In the genomic region with DNA sequence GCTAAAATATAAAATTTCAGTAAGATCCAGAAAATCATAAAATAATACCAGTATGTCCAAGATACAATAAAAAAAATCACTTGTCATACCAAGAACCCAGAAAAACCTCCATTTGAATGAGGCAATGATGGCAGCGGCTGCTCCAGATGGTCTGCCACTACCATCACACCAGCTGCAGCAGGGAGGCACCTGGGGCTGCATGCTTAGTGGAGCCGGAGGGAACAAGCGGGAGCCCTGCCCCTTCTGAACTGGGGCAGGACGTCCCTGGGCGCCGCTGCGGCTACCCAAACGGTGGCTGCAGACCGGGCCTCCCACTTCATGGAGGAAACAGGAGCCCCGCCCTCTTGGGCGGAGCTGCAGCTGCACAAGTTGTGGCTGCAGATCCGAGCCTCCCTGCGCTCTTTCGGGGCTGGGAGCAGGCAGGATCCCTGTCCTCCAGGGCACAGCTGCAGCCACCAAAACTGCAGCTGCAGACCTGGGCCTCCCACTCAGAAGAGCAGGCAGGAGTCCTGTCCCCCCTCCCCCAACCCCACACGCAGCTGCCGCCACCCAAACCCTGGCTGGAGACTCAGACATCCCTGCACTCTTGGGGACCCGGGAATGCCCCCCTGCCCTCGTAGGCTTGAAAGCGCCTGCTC, we compare ENCODE assay signal across 1 cellular context.
TF ChIP-seq lines count a peak whose summit lies in the region.

No MANE protein-coding gene starts in this region.

TF ChIP-seq in HEK293, 187 proteins besides CTCF, POLR2A, EP300 and RAD21 (continued from another document and continues in another):
- TF ChIP-seq, protein P1, sequence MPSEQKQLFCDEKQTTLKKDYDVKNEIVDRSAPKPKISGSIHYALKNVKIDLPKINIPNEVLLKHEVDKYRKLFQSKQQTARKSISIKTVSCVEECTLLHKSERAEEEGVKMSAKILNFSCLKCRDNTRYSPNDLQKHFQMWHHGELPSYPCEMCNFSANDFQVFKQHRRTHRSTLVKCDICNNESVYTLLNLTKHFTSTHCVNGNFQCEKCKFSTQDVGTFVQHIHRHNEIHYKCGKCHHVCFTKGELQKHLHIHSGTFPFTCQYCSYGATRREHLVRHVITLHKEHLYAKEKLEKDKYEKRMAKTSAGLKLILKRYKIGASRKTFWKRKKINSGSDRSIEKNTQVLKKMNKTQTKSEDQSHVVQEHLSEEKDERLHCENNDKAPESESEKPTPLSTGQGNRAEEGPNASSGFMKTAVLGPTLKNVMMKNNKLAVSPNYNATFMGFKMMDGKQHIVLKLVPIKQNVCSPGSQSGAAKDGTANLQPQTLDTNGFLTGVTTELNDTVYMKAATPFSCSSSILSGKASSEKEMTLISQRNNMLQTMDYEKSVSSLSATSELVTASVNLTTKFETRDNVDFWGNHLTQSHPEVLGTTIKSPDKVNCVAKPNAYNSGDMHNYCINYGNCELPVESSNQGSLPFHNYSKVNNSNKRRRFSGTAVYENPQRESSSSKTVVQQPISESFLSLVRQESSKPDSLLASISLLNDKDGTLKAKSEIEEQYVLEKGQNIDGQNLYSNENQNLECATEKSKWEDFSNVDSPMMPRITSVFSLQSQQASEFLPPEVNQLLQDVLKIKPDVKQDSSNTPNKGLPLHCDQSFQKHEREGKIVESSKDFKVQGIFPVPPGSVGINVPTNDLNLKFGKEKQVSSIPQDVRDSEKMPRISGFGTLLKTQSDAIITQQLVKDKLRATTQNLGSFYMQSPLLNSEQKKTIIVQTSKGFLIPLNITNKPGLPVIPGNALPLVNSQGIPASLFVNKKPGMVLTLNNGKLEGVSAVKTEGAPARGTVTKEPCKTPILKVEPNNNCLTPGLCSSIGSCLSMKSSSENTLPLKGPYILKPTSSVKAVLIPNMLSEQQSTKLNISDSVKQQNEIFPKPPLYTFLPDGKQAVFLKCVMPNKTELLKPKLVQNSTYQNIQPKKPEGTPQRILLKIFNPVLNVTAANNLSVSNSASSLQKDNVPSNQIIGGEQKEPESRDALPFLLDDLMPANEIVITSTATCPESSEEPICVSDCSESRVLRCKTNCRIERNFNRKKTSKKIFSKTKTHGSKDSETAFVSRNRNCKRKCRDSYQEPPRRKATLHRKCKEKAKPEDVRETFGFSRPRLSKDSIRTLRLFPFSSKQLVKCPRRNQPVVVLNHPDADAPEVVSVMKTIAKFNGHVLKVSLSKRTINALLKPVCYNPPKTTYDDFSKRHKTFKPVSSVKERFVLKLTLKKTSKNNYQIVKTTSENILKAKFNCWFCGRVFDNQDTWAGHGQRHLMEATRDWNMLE (tag by site-specific recombination; conservative IDR thresholded peaks at IDR 0.05; ENCODE audit: low read depth) = peak; percentile 35; the same call in 1 of the 2 replicates
- TF ChIP-seq, protein P2, sequence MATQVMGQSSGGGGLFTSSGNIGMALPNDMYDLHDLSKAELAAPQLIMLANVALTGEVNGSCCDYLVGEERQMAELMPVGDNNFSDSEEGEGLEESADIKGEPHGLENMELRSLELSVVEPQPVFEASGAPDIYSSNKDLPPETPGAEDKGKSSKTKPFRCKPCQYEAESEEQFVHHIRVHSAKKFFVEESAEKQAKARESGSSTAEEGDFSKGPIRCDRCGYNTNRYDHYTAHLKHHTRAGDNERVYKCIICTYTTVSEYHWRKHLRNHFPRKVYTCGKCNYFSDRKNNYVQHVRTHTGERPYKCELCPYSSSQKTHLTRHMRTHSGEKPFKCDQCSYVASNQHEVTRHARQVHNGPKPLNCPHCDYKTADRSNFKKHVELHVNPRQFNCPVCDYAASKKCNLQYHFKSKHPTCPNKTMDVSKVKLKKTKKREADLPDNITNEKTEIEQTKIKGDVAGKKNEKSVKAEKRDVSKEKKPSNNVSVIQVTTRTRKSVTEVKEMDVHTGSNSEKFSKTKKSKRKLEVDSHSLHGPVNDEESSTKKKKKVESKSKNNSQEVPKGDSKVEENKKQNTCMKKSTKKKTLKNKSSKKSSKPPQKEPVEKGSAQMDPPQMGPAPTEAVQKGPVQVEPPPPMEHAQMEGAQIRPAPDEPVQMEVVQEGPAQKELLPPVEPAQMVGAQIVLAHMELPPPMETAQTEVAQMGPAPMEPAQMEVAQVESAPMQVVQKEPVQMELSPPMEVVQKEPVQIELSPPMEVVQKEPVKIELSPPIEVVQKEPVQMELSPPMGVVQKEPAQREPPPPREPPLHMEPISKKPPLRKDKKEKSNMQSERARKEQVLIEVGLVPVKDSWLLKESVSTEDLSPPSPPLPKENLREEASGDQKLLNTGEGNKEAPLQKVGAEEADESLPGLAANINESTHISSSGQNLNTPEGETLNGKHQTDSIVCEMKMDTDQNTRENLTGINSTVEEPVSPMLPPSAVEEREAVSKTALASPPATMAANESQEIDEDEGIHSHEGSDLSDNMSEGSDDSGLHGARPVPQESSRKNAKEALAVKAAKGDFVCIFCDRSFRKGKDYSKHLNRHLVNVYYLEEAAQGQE (tag by site-specific recombination; IDR thresholded peaks at IDR 0.05) = no peak
- no peak for TF ChIP-seq EGR2 (tag by site-specific recombination; IDR thresholded peaks at IDR 0.05; ENCODE audit: low read depth)
- TF ChIP-seq SP3 (tag by site-specific recombination; IDR thresholded peaks at IDR 0.05) = peak; percentile 73
- TF ChIP-seq ZNF707 (tag by site-specific recombination; IDR thresholded peaks at IDR 0.05) = no peak
- TF ChIP-seq ZNF768 (tag by site-specific recombination; IDR thresholded peaks at IDR 0.05) = no peak
- peak; percentile 96 for TF ChIP-seq ZNF600 (tag by site-specific recombination; IDR thresholded peaks at IDR 0.05)
- TF ChIP-seq ZEB2 (tag by site-specific recombination; IDR thresholded peaks at IDR 0.05) = peak; percentile 31; the same call in 1 of the 2 replicates
- peak; percentile 42 for TF ChIP-seq SP7 (tag by site-specific recombination; IDR thresholded peaks at IDR 0.05)
- TF ChIP-seq, protein P3, sequence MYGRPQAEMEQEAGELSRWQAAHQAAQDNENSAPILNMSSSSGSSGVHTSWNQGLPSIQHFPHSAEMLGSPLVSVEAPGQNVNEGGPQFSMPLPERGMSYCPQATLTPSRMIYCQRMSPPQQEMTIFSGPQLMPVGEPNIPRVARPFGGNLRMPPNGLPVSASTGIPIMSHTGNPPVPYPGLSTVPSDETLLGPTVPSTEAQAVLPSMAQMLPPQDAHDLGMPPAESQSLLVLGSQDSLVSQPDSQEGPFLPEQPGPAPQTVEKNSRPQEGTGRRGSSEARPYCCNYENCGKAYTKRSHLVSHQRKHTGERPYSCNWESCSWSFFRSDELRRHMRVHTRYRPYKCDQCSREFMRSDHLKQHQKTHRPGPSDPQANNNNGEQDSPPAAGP (tag by site-specific recombination; IDR thresholded peaks at IDR 0.05) = no peak
- no peak for TF ChIP-seq ZNF175 (tag by site-specific recombination; IDR thresholded peaks at IDR 0.05)
- no peak for TF ChIP-seq ZNF664 (tag by site-specific recombination; IDR thresholded peaks at IDR 0.05)
- 0 out of 2 replicates have a peak, but pooled peaks have one; percentile 31 for TF ChIP-seq ZNF24 (tag by site-specific recombination; IDR thresholded peaks at IDR 0.05)
- TF ChIP-seq ZNF843 (tag by site-specific recombination; IDR thresholded peaks at IDR 0.05) = no peak
- TF ChIP-seq, protein P4, sequence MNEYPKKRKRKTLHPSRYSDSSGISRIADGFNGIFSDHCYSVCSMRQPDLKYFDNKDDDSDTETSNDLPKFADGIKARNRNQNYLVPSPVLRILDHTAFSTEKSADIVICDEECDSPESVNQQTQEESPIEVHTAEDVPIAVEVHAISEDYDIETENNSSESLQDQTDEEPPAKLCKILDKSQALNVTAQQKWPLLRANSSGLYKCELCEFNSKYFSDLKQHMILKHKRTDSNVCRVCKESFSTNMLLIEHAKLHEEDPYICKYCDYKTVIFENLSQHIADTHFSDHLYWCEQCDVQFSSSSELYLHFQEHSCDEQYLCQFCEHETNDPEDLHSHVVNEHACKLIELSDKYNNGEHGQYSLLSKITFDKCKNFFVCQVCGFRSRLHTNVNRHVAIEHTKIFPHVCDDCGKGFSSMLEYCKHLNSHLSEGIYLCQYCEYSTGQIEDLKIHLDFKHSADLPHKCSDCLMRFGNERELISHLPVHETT (tag by site-specific recombination; IDR thresholded peaks at IDR 0.05) = no peak
- TF ChIP-seq, protein P5, sequence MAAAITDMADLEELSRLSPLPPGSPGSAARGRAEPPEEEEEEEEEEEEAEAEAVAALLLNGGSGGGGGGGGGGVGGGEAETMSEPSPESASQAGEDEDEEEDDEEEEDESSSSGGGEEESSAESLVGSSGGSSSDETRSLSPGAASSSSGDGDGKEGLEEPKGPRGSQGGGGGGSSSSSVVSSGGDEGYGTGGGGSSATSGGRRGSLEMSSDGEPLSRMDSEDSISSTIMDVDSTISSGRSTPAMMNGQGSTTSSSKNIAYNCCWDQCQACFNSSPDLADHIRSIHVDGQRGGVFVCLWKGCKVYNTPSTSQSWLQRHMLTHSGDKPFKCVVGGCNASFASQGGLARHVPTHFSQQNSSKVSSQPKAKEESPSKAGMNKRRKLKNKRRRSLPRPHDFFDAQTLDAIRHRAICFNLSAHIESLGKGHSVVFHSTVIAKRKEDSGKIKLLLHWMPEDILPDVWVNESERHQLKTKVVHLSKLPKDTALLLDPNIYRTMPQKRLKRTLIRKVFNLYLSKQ (tag by site-specific recombination; IDR thresholded peaks at IDR 0.05; ENCODE audit: borderline replicate concordance) = no peak
- TF ChIP-seq, protein P6, sequence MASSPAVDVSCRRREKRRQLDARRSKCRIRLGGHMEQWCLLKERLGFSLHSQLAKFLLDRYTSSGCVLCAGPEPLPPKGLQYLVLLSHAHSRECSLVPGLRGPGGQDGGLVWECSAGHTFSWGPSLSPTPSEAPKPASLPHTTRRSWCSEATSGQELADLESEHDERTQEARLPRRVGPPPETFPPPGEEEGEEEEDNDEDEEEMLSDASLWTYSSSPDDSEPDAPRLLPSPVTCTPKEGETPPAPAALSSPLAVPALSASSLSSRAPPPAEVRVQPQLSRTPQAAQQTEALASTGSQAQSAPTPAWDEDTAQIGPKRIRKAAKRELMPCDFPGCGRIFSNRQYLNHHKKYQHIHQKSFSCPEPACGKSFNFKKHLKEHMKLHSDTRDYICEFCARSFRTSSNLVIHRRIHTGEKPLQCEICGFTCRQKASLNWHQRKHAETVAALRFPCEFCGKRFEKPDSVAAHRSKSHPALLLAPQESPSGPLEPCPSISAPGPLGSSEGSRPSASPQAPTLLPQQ (tag by site-specific recombination; IDR thresholded peaks at IDR 0.05) = peak; percentile 29; the same call in 1 of the 2 replicates
- no peak for TF ChIP-seq ZBTB1 (tag by site-specific recombination; IDR thresholded peaks at IDR 0.05)
- peak; percentile 76 for TF ChIP-seq ZXDB (tag by site-specific recombination; IDR thresholded peaks at IDR 0.05)
- TF ChIP-seq KLF16 (tag by site-specific recombination; IDR thresholded peaks at IDR 0.05) = peak; percentile 47; the same call in 1 of the 2 replicates
- TF ChIP-seq, protein P7, sequence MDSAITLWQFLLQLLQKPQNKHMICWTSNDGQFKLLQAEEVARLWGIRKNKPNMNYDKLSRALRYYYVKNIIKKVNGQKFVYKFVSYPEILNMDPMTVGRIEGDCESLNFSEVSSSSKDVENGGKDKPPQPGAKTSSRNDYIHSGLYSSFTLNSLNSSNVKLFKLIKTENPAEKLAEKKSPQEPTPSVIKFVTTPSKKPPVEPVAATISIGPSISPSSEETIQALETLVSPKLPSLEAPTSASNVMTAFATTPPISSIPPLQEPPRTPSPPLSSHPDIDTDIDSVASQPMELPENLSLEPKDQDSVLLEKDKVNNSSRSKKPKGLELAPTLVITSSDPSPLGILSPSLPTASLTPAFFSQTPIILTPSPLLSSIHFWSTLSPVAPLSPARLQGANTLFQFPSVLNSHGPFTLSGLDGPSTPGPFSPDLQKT (IDR thresholded peaks at IDR 0.05; ENCODE audit: borderline replicate concordance, low read depth, low read length) = no peak
- TF ChIP-seq ZSCAN30 (tag by site-specific recombination; IDR thresholded peaks at IDR 0.05) = peak; percentile 57; the same call in 1 of the 2 replicates
- TF ChIP-seq OSR2 (tag by site-specific recombination; IDR thresholded peaks at IDR 0.05) = peak; percentile 89
- TF ChIP-seq ZNF324 (tag by site-specific recombination; IDR thresholded peaks at IDR 0.05) = 0 out of 2 replicates have a peak, but pooled peaks have one; percentile 41
- peak; percentile 24; the same call in 1 of the 2 replicates for TF ChIP-seq ZBTB8A (tag by site-specific recombination; IDR thresholded peaks at IDR 0.05)
- TF ChIP-seq ZFP3 (tag by site-specific recombination; IDR thresholded peaks at IDR 0.05; ENCODE audit: low read depth) = no peak
- peak; percentile 69; the same call in 1 of the 2 replicates for TF ChIP-seq ZNF561 (tag by site-specific recombination; IDR thresholded peaks at IDR 0.05; ENCODE audit: borderline replicate concordance)
- no peak for TF ChIP-seq ZNF423 (tag by site-specific recombination; IDR thresholded peaks at IDR 0.05)
- no peak for TF ChIP-seq ZNF654 (tag by site-specific recombination; IDR thresholded peaks at IDR 0.05; ENCODE audit: low read depth)
- TF ChIP-seq, protein P8, sequence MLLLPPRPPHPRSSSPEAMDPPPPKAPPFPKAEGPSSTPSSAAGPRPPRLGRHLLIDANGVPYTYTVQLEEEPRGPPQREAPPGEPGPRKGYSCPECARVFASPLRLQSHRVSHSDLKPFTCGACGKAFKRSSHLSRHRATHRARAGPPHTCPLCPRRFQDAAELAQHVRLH (tag by site-specific recombination; IDR thresholded peaks at IDR 0.05) = peak; percentile 29; the same call in 1 of the 2 replicates
- no peak for TF ChIP-seq ZNF184 (tag by site-specific recombination; IDR thresholded peaks at IDR 0.05)
- TF ChIP-seq, protein P9, sequence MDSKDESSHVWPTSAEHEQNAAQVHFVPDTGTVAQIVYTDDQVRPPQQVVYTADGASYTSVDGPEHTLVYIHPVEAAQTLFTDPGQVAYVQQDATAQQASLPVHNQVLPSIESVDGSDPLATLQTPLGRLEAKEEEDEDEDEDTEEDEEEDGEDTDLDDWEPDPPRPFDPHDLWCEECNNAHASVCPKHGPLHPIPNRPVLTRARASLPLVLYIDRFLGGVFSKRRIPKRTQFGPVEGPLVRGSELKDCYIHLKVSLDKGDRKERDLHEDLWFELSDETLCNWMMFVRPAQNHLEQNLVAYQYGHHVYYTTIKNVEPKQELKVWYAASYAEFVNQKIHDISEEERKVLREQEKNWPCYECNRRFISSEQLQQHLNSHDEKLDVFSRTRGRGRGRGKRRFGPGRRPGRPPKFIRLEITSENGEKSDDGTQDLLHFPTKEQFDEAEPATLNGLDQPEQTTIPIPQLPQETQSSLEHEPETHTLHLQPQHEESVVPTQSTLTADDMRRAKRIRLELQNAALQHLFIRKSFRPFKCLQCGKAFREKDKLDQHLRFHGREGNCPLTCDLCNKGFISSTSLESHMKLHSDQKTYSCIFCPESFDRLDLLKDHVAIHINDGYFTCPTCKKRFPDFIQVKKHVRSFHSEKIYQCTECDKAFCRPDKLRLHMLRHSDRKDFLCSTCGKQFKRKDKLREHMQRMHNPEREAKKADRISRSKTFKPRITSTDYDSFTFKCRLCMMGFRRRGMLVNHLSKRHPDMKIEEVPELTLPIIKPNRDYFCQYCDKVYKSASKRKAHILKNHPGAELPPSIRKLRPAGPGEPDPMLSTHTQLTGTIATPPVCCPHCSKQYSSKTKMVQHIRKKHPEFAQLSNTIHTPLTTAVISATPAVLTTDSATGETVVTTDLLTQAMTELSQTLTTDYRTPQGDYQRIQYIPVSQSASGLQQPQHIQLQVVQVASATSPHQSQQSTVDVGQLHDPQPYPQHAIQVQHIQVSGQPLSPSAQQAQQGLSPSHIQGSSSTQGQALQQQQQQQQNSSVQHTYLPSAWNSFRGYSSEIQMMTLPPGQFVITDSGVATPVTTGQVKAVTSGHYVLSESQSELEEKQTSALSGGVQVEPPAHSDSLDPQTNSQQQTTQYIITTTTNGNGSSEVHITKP (tag by site-specific recombination; IDR thresholded peaks at IDR 0.05) = peak; percentile 90
- TF ChIP-seq ZNF558 (tag by site-specific recombination; IDR thresholded peaks at IDR 0.05) = 0 out of 2 replicates have a peak, but pooled peaks have one; percentile 25
- no peak for TF ChIP-seq ZNF274 (IDR thresholded peaks at IDR 0.05; ENCODE audit: low read length)
- TF ChIP-seq ZNF274 (tag by site-specific recombination; IDR thresholded peaks at IDR 0.05; ENCODE audit: borderline replicate concordance) = no peak
- TF ChIP-seq GLIS1 (tag by site-specific recombination; IDR thresholded peaks at IDR 0.05) = peak; percentile 73
- TF ChIP-seq ZBTB20 (tag by site-specific recombination; IDR thresholded peaks at IDR 0.05) = peak; percentile 96
